ENCODE assay signal across 9 cellular contexts in the genomic region with DNA sequence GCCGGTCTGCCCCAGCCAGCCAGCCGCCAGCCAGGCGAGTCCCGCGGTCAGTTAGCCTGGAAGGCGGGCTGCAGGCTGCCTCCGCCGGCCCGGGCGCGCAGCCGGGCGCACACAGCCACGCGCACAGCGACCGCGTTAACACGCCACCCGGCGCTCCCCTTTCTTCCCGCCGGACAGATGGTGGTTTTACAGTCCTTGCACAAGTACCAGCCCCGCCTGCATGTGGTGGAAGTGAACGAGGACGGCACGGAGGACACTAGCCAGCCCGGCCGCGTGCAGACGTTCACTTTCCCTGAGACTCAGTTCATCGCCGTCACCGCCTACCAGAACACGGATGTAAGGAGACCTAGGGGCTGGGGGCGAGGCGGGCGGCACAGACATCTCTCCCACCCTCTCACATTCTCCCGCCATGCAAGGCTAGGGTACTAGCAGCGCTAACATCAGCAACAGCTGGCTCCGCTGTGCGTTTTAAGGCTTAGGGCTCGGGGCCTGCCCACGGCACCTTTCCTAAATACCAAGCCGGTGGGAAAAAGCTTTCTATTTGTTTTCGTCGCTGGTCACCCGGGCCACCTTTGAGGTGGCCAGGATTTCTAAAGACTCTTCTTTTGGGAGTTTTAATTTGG. TPM values are rescaled to one million over a fixed set of nuclear protein-coding genes. Genes with fewer than 3 reads are reported as not detected.
A peak's percentile ranks its signal among the peaks of the same experiment; 100 is the strongest.
DNase-seq lines count a peak whose midpoint lies in the region; ATAC-seq, FAIRE-seq and TF ChIP-seq lines count a peak whose summit lies in the region.
"Had no signal": no experiment of that assay in that cellular context is flagged by ENCODE, and none has a peak within 500 bp of the region (broad histone marks: within the 10 kb centered on the region; RNA-seq: fewer than 3 reads in every experiment).

No MANE protein-coding gene starts in this region.

- dilution Hi-C loops in endothelial cell of umbilical vein (cut with MboI; ENCODE audit: extremely low pct_ligation_motif_present, low sequenced_read_pairs), result no loop called here

- H3K9me1 ChIP-seq in endothelial cell of umbilical vein (replicated peaks; ENCODE audit: control insufficient read depth, extremely low read depth, insufficient read depth, low read length), result no peaks in the 10 kb centered on the region

- no peak for TF ChIP-seq CTCF in endothelial cell of umbilical vein (IDR thresholded peaks at IDR 0.05; ENCODE audit: extremely low read depth in 1 of 2, insufficient read depth in 1 of 2, low read depth in 1 of 2, low read length in 2 of 2)

- intact Hi-C loops in endothelial cell of umbilical vein (cut with micrococcal nuclease), result no loop called here

- peaks cover 80 to 94% of the 10 kb centered on the region in 2 experiments for H3K27me3 ChIP-seq in endothelial cell of umbilical vein (ENCODE audit: control insufficient read depth in 2 of 2, insufficient read depth in 2 of 2, low read length in 2 of 2)

- H3K27me3 Mint-ChIP-seq in stimulated activated memory B cell treated with anti-CD40 and anti-IgM and Interleukin-4, amounts not matched to agents 10 μg/mL and 1 μg/mL and 100 μg/mL, for 72 hours, result peaks cover 90% of the 10 kb centered on the region

- FAIRE-seq in endothelial cell of umbilical vein (lab: Jason Lieb, UNC) (peak; percentile 62), H54 (lab: Jason Lieb, UNC) (no peak)

- no TSS peak for BruUV-seq in endothelial cell of umbilical vein (replicated peaks; lab: Mats Ljungman, UMichigan)

- H3K9ac ChIP-seq in endothelial cell of umbilical vein (replicated peaks; ENCODE audit: extremely low read depth, insufficient read depth, low read length), result no peak overlapping the region

- no peak overlapping the region for H3K4me3 ChIP-seq in endothelial cell of umbilical vein (replicated peaks in 1 of 3; ENCODE audit: insufficient read depth in 1 of 3, low read depth in 1 of 3, low read length in 3 of 3)

- CTCF ChIA-PET in endothelial cell of umbilical vein (lab: Charles Lee), result no interaction called here

- peaks cover 15% of the 10 kb centered on the region for H3K4me1 ChIP-seq in endothelial cell of umbilical vein (ENCODE audit: control insufficient read depth, extremely low read depth, insufficient read depth, low read length)

- H3K79me2 ChIP-seq in endothelial cell of umbilical vein (ENCODE audit: control insufficient read depth, insufficient read depth, low read length), result no peaks in the 10 kb centered on the region

- H3K36me3 ChIP-seq in endothelial cell of umbilical vein (ENCODE audit: control insufficient read depth in 2 of 2, extremely low read depth in 1 of 2, insufficient read depth in 2 of 2, low read length in 2 of 2), result no peaks in the 10 kb centered on the region

- DNase-seq in activated CD8-positive, alpha-beta memory T cell treated with anti-CD3 and anti-CD28 coated beads for 24 hours, result peak; percentile 59
- DNase-seq in activated CD8-positive, alpha-beta memory T cell treated with anti-CD3 and anti-CD28 coated beads, Interleukin-2, amount 50 U/mL, for 4 hours, result no peak
- DNase-seq in RPMI8226, result peak; percentile 13
- no peak for DNase-seq in endothelial cell of umbilical vein (ENCODE audit: low read depth, low spot score)
- no peak for DNase-seq in H54 (ENCODE audit: insufficient read length, low spot score)
- no peak for DNase-seq in SIG-M5 treated with dmso at 0.1 percent for 504 hours (lab: John Stamatoyannopoulos, UW; ENCODE audit: unreplicated experiment)

- peak overlapping the region; percentile 30 for H3K4me2 ChIP-seq in endothelial cell of umbilical vein (ENCODE audit: insufficient read depth, low read length)

- no peaks in the 10 kb centered on the region for H3K36me3 Mint-ChIP-seq in stimulated activated memory B cell treated with anti-CD40 and anti-IgM and Interleukin-4, amounts not matched to agents 10 μg/mL and 1 μg/mL and 100 μg/mL, for 72 hours

- H2AFZ ChIP-seq in endothelial cell of umbilical vein (ENCODE audit: low read depth, low read length), result peak overlapping the region; percentile 17

- no peak for ATAC-seq in stimulated activated memory B cell treated with anti-CD40 and anti-IgM and Interleukin-4, amounts not matched to agents 10 μg/mL and 1 μg/mL and 100 μg/mL, for 72 hours
- ATAC-seq in GM21619 (IDR thresholded peaks at IDR 0.05; ENCODE audit: unreplicated experiment), result no peak

- POLR2A ChIA-PET in endothelial cell of umbilical vein (lab: Charles Lee), result no interaction called here

- H3K4me3 Mint-ChIP-seq in stimulated activated memory B cell treated with anti-CD40 and anti-IgM and Interleukin-4, amounts not matched to agents 10 μg/mL and 1 μg/mL and 100 μg/mL, for 72 hours, result peak overlapping the region; percentile 29

- TF ChIP-seq POLR2A in endothelial cell of umbilical vein (IDR thresholded peaks at IDR 0.05; ENCODE audit: low read depth, low read length) (no peak), H54 (IDR thresholded peaks at IDR 0.05; ENCODE audit: low read depth, low read length) (no peak)

- H3K4me1 Mint-ChIP-seq in stimulated activated memory B cell treated with anti-CD40 and anti-IgM and Interleukin-4, amounts not matched to agents 10 μg/mL and 1 μg/mL and 100 μg/mL, for 72 hours, result peaks cover 54% of the 10 kb centered on the region

- no peaks in the 10 kb centered on the region for H4K20me1 ChIP-seq in endothelial cell of umbilical vein (replicated peaks; ENCODE audit: control insufficient read depth, extremely low read depth, insufficient read depth, low read length)

- no peak overlapping the region for H3K27ac Mint-ChIP-seq in stimulated activated memory B cell treated with anti-CD40 and anti-IgM and Interleukin-4, amounts not matched to agents 10 μg/mL and 1 μg/mL and 100 μg/mL, for 72 hours

- no peak overlapping the region for H3K27ac ChIP-seq in endothelial cell of umbilical vein (ENCODE audit: insufficient read depth, low read depth, low read length)

- H3K9me3 ChIP-seq in endothelial cell of umbilical vein (replicated peaks; ENCODE audit: control insufficient read depth, insufficient read depth, low read length), result no peaks in the 10 kb centered on the region

- peaks cover 3% of the 10 kb centered on the region for H3K9me3 Mint-ChIP-seq in stimulated activated memory B cell treated with anti-CD40 and anti-IgM and Interleukin-4, amounts not matched to agents 10 μg/mL and 1 μg/mL and 100 μg/mL, for 72 hours

TF ChIP-seq in endothelial cell of umbilical vein, 7 proteins besides CTCF, POLR2A, EP300 and RAD21:
- TF ChIP-seq EZH2 (IDR thresholded peaks at IDR 0.05; ENCODE audit: borderline replicate concordance, low read depth, low read length, severe bottlenecking) (peak; percentile 98), MYC (IDR thresholded peaks at IDR 0.05; ENCODE audit: low read depth, low read length) (no peak)
TF ChIP-seq in endothelial cell of umbilical vein: peak in this region for 1.

RNA-seq across cellular contexts. Expression of gene TBR1, which starts 2.7 kb away (rescaled TPM):
- total RNA-seq in endothelial cell of umbilical vein, result 0.09 and 0.11 TPM in 2 replicates
- polyA plus RNA-seq in endothelial cell of umbilical vein, result 0.05 and 0.14 TPM in 2 replicates
- 0.01 and 0.07 TPM in 2 replicates for polyA plus RNA-seq in endothelial cell of umbilical vein (2011; cell fraction: cytosol; rRNA removed)
- polyA plus RNA-seq in endothelial cell of umbilical vein (2011; cell fraction: nucleus; rRNA removed), result 0.18 and 0.25 TPM in 2 replicates
- polyA plus RNA-seq in endothelial cell of umbilical vein (2012), result 0.04 TPM in 1 of 2 replicates, not detected in the other
- polyA minus RNA-seq in endothelial cell of umbilical vein, result 0.02 TPM in 1 of 2 replicates, not detected in the other
- polyA minus RNA-seq in endothelial cell of umbilical vein (2011; cell fraction: cytosol; rRNA and poly(A)+ RNA removed), result not detected
- polyA minus RNA-seq in endothelial cell of umbilical vein (2011; cell fraction: nucleus; rRNA and poly(A)+ RNA removed), result 0.48 and 0.72 TPM in 2 replicates
- total RNA-seq: Daoy had no signal

Comparison
In these comparisons a context has a peak if more than half of its experiments do, and no peak if none do; other contexts are left out.
1. DNase-seq: peak in activated CD8-positive, alpha-beta memory T cell treated with anti-CD3 and anti-CD28 coated beads for 24 hours (single experiment) and RPMI8226 (single experiment); none in activated CD8-positive, alpha-beta memory T cell treated with anti-CD3 and anti-CD28 coated beads, Interleukin-2, amount 50 U/mL, for 4 hours (single experiment), endothelial cell of umbilical vein (single experiment), H54 (single experiment) and SIG-M5 treated with dmso at 0.1 percent for 504 hours (single experiment).